8 cellular contexts compared by ENCODE assay signal in the genomic region with DNA sequence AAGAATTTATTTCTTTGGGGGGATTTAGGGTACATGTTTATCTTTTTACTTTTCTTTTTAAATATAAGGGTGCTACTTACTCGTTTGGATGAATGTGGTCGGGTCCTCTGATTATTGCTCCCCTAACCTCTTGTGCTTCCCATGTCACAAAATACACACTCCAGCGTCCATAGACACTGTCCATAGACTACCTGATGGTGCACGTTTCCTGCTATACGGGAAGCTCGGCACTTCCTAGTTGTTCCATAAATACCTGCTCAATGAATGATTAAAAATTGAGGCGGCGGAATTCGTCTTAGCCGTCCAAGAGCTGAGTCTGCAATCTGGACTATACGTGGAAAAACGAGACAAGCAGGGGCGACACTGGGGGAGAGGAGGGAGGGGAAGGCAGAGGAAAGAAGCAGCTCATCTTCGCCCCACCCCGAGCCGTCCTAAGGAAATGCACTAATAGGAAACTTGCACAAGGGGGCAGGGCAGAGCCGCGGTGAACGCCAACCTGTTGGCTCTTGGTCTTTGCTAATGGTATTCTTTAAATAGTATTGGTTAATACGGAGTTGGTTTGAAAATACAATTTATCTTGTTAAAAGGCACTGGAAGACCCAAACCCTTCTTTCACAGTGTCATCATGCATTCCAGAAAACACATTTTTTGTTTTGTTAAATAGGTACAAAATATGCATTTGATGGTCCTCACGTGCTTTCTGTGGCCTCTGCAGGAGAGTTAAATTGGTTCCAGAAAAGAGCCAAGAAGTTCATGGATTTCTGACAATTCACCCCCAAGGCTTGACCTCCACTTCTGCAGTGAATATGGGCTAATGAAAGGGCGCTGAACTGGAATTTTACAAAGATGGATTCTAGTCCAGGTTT.
DNase-seq lines count a peak whose midpoint lies in the region; ATAC-seq, FAIRE-seq and TF ChIP-seq lines count a peak whose summit lies in the region.

No MANE protein-coding gene starts in this region.

- H3K4me2 ChIP-seq in OCI-LY7 (ENCODE audit: low read length) (peak overlapping the region; percentile 42; the same call in 1 of the 2 replicates), endothelial cell of umbilical vein (ENCODE audit: insufficient read depth, low read length) (no peak overlapping the region)

- H3K9ac ChIP-seq in endothelial cell of umbilical vein (replicated peaks; ENCODE audit: extremely low read depth, insufficient read depth, low read length) = no peak overlapping the region

- peaks cover 6% of the 10 kb centered on the region for H3K4me1 Mint-ChIP-seq in nephron

- H3K79me2 ChIP-seq in OCI-LY7 (ENCODE audit: insufficient read depth, low read depth, low read length) = no peaks in the 10 kb centered on the region
- no peaks in the 10 kb centered on the region for H3K79me2 ChIP-seq in endothelial cell of umbilical vein (ENCODE audit: control insufficient read depth, insufficient read depth, low read length)

- H3K4me1 ChIP-seq in OCI-LY7 (ENCODE audit: insufficient read depth, low read length, poor library complexity, severe bottlenecking) (no peaks in the 10 kb centered on the region), endothelial cell of umbilical vein (ENCODE audit: control insufficient read depth, extremely low read depth, insufficient read depth, low read length) (no peaks in the 10 kb centered on the region)

- H2AFZ ChIP-seq in OCI-LY7 (ENCODE audit: low read length) = peak overlapping the region; percentile 45; the same call in 1 of the 2 replicates
- no peak overlapping the region for H2AFZ ChIP-seq in endothelial cell of umbilical vein (ENCODE audit: low read depth, low read length)

- no peaks in the 10 kb centered on the region for H3K9me1 ChIP-seq in endothelial cell of umbilical vein (replicated peaks; ENCODE audit: control insufficient read depth, extremely low read depth, insufficient read depth, low read length)

- intact Hi-C loops in Right ventricle myocardium inferior (cut with DNase I) = loop anchor here (1.0 to 10.0 kb wide), 3 partner anchors 63 to 214 kb away; no protein-coding TSS in a partner anchor
- intact Hi-C loops in cardiac septum (cut with DNase I) = loop anchor here (5.0 kb wide), 1 partner anchor 151 kb away; no protein-coding TSS in a partner anchor
- intact Hi-C loops in OCI-LY7 (cut with micrococcal nuclease; ENCODE audit: unreplicated experiment) = loop anchor here (1.0 to 10.0 kb wide), 2 partner anchors 28 to 383 kb away; no protein-coding TSS in a partner anchor
- intact Hi-C loops in endothelial cell of umbilical vein (cut with micrococcal nuclease) = loop anchor here (10.0 kb wide), 1 partner anchor 383 kb away; no protein-coding TSS in a partner anchor

- no peaks in the 10 kb centered on the region for H3K27me3 Mint-ChIP-seq in nephron (ENCODE audit: low read depth)

- POLR2A ChIA-PET in OCI-LY7 (lab: Charles Lee) = interaction anchor here (0.6 to 0.9 kb wide), 2 partner anchors 14 to 161 kb away, joined by 3 read pairs; no protein-coding TSS in a partner anchor
- POLR2A ChIA-PET in endothelial cell of umbilical vein (lab: Charles Lee) = no interaction called here

- H4K20me1 ChIP-seq in OCI-LY7 (ENCODE audit: insufficient read depth, low read length) = no peaks in the 10 kb centered on the region
- no peaks in the 10 kb centered on the region for H4K20me1 ChIP-seq in endothelial cell of umbilical vein (replicated peaks; ENCODE audit: control insufficient read depth, extremely low read depth, insufficient read depth, low read length)

- peaks cover 32% of the 10 kb centered on the region for H3K9me3 Mint-ChIP-seq in nephron

- peaks cover 47% of the 10 kb centered on the region for H3K36me3 Mint-ChIP-seq in nephron (ENCODE audit: low read depth)

- H3K27ac Mint-ChIP-seq in nephron = no peak overlapping the region

- dilution Hi-C loops in endothelial cell of umbilical vein (cut with MboI; ENCODE audit: extremely low pct_ligation_motif_present, low sequenced_read_pairs) = no loop called here

- H3K36me3 ChIP-seq in OCI-LY7 (ENCODE audit: insufficient read depth, low read length) (no peaks in the 10 kb centered on the region), endothelial cell of umbilical vein (ENCODE audit: control insufficient read depth in 2 of 2, extremely low read depth in 1 of 2, insufficient read depth in 2 of 2, low read length in 2 of 2) (no peaks in the 10 kb centered on the region)

- no peaks in the 10 kb centered on the region for H3K9me2 ChIP-seq in OCI-LY7 (ENCODE audit: insufficient read depth, low read length)

- no peak for TF ChIP-seq POLR2A in endothelial cell of umbilical vein (IDR thresholded peaks at IDR 0.05; ENCODE audit: low read depth, low read length)

- ATAC-seq in Right ventricle myocardium inferior = peak; percentile 81
- ATAC-seq in HG02642 (IDR thresholded peaks at IDR 0.05; ENCODE audit: poor library complexity, unreplicated experiment) = peak; percentile 76

- H3K27me3 ChIP-seq in endothelial cell of umbilical vein (ENCODE audit: control insufficient read depth in 2 of 2, insufficient read depth in 2 of 2, low read length in 2 of 2) = no peaks in the 10 kb centered on the region

- peak overlapping the region; percentile 38 for H3K4me3 ChIP-seq in OCI-LY7 (ENCODE audit: low read depth, low read length, poor library complexity, severe bottlenecking)
- H3K4me3 ChIP-seq in endothelial cell of umbilical vein (replicated peaks in 1 of 3; ENCODE audit: insufficient read depth in 1 of 3, low read depth in 1 of 3, low read length in 3 of 3) = no peak overlapping the region

- H3K27ac ChIP-seq in OCI-LY7 (ENCODE audit: low read depth, low read length, poor library complexity, severe bottlenecking) (no peak overlapping the region), endothelial cell of umbilical vein (ENCODE audit: insufficient read depth, low read depth, low read length) (no peak overlapping the region)

- CTCF ChIA-PET in OCI-LY7 (lab: Charles Lee; ENCODE audit: unreplicated experiment) (interaction anchor here (0.5 to 1.1 kb wide), 5 partner anchors 10 to 216 kb away, joined by 3 read pairs; no protein-coding TSS in a partner anchor), endothelial cell of umbilical vein (lab: Charles Lee) (interaction anchor here (0.5 to 2.0 kb wide), 21 partner anchors 10 to 1129 kb away, joined by 3 to 18 read pairs (median 4); no protein-coding TSS in a partner anchor)

- no peak overlapping the region for H3K4me3 Mint-ChIP-seq in nephron

- H3K9me3 ChIP-seq in OCI-LY7 (ENCODE audit: low read length) (0 out of 2 replicates have a peak, but pooled peaks cover 8% of the 10 kb centered on the region), endothelial cell of umbilical vein (replicated peaks; ENCODE audit: control insufficient read depth, insufficient read depth, low read length) (peaks cover 2% of the 10 kb centered on the region)

- DNase-seq in Right ventricle myocardium inferior (ENCODE audit: missing footprints) = no peak
- DNase-seq in cardiac septum (ENCODE audit: low spot score) = no peak
- DNase-seq in OCI-LY7 (ENCODE audit: low spot score) = peak; percentile 60
- peak; percentile 15 for DNase-seq in endothelial cell of umbilical vein (ENCODE audit: low read depth, low spot score)
- no peak for DNase-seq in epidermal melanocyte (ENCODE audit: insufficient read length, low spot score)
- no peak for DNase-seq in inferior parietal cortex (ENCODE audit: extremely low spot score)

- TF ChIP-seq CTCF in OCI-LY7 (conservative IDR thresholded peaks at IDR 0.05; ENCODE audit: low read length) (peak; percentile 81), endothelial cell of umbilical vein (IDR thresholded peaks at IDR 0.05; ENCODE audit: extremely low read depth in 1 of 2, insufficient read depth in 1 of 2, low read depth in 1 of 2, low read length in 2 of 2) (peak; percentile 31 to 56), nephron (IDR thresholded peaks at IDR 0.05; ENCODE audit: unreplicated experiment in 3 of 3) (peak; percentile 17 to 59 (median 55))

- no TSS peak for BruUV-seq in OCI-LY7 (replicated peaks; lab: Mats Ljungman, UMichigan)
- BruUV-seq in endothelial cell of umbilical vein (replicated peaks; lab: Mats Ljungman, UMichigan) = no TSS peak

- FAIRE-seq in endothelial cell of umbilical vein (lab: Jason Lieb, UNC) = no peak

TF ChIP-seq in endothelial cell of umbilical vein, 7 proteins besides CTCF, POLR2A, EP300 and RAD21:
- TF ChIP-seq MYC (IDR thresholded peaks at IDR 0.05; ENCODE audit: low read depth, low read length) (no peak), JUN (IDR thresholded peaks at IDR 0.05; ENCODE audit: borderline replicate concordance, insufficient read depth, insufficient read length, low read depth) (no peak), GATA2 (IDR thresholded peaks at IDR 0.05; ENCODE audit: insufficient read depth, insufficient read length, low read depth, low read length) (no peak), FOS (IDR thresholded peaks at IDR 0.05; ENCODE audit: borderline replicate concordance, insufficient read depth, low read length) (no peak), EZH2 (IDR thresholded peaks at IDR 0.05; ENCODE audit: borderline replicate concordance, low read depth, low read length, severe bottlenecking) (no peak), POLR2AphosphoS5 (IDR thresholded peaks at IDR 0.05; ENCODE audit: insufficient read depth, low read depth, low read length) (no peak)
- TF ChIP-seq, protein P1, sequence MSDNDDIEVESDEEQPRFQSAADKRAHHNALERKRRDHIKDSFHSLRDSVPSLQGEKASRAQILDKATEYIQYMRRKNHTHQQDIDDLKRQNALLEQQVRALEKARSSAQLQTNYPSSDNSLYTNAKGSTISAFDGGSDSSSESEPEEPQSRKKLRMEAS (IDR thresholded peaks at IDR 0.05; ENCODE audit: insufficient read depth, insufficient read length) = no peak
TF ChIP-seq in endothelial cell of umbilical vein: peak in this region for 0.

Comparison
In these comparisons a context has a peak if more than half of its experiments do, and no peak if none do; other contexts are left out.
1. DNase-seq: peak in OCI-LY7 (single experiment) and endothelial cell of umbilical vein (single experiment); none in Right ventricle myocardium inferior (single experiment), cardiac septum (single experiment), epidermal melanocyte (single experiment) and inferior parietal cortex (single experiment).
2. Peak in every context shown above with its lines, with median percentiles within 50 percentile points of each other: CTCF ChIP-seq.